In the genomic region with DNA sequence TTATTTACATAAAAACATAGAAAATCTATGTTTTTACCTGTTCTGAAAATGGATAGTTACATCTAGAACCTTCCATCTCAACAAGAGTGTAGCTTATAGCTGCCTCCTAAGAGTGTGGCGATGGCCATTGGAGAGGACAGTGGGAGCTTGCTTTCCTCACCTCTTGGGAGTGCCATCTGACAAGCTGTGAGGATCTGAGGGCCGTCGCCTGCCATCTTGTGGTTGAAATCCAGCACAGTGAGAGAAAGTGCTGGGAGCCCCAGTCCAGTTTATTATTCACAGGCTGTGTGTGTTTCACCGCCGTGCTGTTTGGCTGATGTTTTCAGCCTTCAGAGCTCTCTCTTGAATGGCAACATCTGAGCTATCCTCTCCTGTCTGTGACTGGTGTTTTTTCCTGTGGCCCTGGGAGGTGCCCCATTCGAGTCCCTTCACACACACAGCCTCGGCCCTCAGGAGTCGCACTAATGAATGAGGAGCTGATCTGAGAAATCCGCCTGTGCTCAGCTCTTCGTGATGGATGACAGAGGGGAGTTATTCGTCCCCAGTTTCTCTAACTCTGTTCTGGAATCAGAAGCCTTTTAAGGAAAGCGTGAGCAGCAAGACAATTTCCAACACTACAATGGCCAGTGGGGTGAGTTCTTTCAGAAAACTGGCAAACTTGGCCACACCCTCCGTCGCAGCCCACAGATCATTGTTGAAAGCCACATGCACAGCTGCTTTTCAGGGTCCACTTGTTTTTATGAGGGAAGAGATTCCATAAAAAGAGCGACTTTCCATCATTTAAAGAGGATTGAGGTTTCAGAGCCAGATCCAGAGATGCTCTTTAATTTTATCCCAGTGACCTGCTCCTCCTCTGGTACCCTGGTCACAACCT, we compare ENCODE assay signal across 8 cellular contexts.
A peak's percentile ranks its signal among the peaks of the same experiment; 100 is the strongest.
DNase-seq lines count a peak whose midpoint lies in the region; ATAC-seq and TF ChIP-seq lines count a peak whose summit lies in the region.

No MANE protein-coding gene starts in this region.

- no peaks in the 10 kb centered on the region for H4K20me1 ChIP-seq in GM23338 (replicated peaks; ENCODE audit: insufficient read depth)

- H3F3A ChIP-seq in GM23338 (replicated peaks; ENCODE audit: low read depth), result no peaks in the 10 kb centered on the region

- H3K9me2 ChIP-seq in GM23338 (ENCODE audit: insufficient read depth), result no peaks in the 10 kb centered on the region

- H3K4me2 ChIP-seq in GM23338, result no peak overlapping the region

- H2AFZ ChIP-seq in GM23338, result no peak overlapping the region; the same call in 1 of the 2 replicates

- H3K9me3 Mint-ChIP-seq in GM23338, result no peaks in the 10 kb centered on the region

- no peaks in the 10 kb centered on the region; the same call in 1 of the 2 replicates for H3K4me1 ChIP-seq in GM23338 (ENCODE audit: insufficient read depth)

- no peaks in the 10 kb centered on the region for H3K79me2 ChIP-seq in GM23338 (replicated peaks; ENCODE audit: insufficient read depth)

- peak; percentile 99 for ATAC-seq in GM23338
- no peak for ATAC-seq in HG03571 (IDR thresholded peaks at IDR 0.05; ENCODE audit: unreplicated experiment)
- ATAC-seq in GM21528 (IDR thresholded peaks at IDR 0.05; ENCODE audit: low FRiP score, unreplicated experiment), result no peak

- no peaks in the 10 kb centered on the region for H3K27me3 ChIP-seq in GM23338 (ENCODE audit: insufficient read depth)

- no peak overlapping the region for H3K4me3 ChIP-seq in GM23338
- no peak overlapping the region for H3K4me3 ChIP-seq in fibroblast of villous mesenchyme (ENCODE audit: low read depth, low read length)

- no peaks in the 10 kb centered on the region for H3K27me3 Mint-ChIP-seq in GM23338 (ENCODE audit: insufficient read depth, low read depth, poor library complexity)

- peak; percentile 81 for DNase-seq in D341Med (ENCODE audit: low spot score)
- DNase-seq in GM23338 (ENCODE audit: low spot score), result peak; percentile 86
- peak; percentile 84 to 85 for DNase-seq in NCI-H2081 (lab: John Stamatoyannopoulos, UW)
- DNase-seq in fibroblast of villous mesenchyme (ENCODE audit: low read depth), result peak; percentile 72
- peak; percentile 10 to 90 (median 68) for DNase-seq in nucleus accumbens (lab: John Stamatoyannopoulos, UW)

- H3K27ac ChIP-seq in GM23338 (ENCODE audit: low read depth), result peak overlapping the region; percentile 23; the same call in 1 of the 2 replicates
- no peak overlapping the region for H3K27ac ChIP-seq in VCaP

- no peaks in the 10 kb centered on the region for H3K36me3 ChIP-seq in GM23338 (ENCODE audit: insufficient read depth)

- H3K36me3 Mint-ChIP-seq in GM23338 (ENCODE audit: low read depth), result no peaks in the 10 kb centered on the region

- peaks cover 3% of the 10 kb centered on the region for H3K4me1 Mint-ChIP-seq in GM23338

- H3K27ac Mint-ChIP-seq in GM23338, result no peak overlapping the region

- no peak overlapping the region for H3K4me3 Mint-ChIP-seq in GM23338

- TF ChIP-seq CTCF in GM23338 (conservative IDR thresholded peaks at IDR 0.05; ENCODE audit: low read depth in 2 of 2) (peak; percentile 77 to 98), VCaP (conservative IDR thresholded peaks at IDR 0.05) (peak; percentile 92), fibroblast of villous mesenchyme (IDR thresholded peaks at IDR 0.05; ENCODE audit: insufficient read depth, low read depth, low read length) (peak; percentile 75)

TF ChIP-seq in GM23338, 12 proteins besides CTCF, POLR2A, EP300 and RAD21:
- TF ChIP-seq EZH2phosphoT487 (IDR thresholded peaks at IDR 0.05; ENCODE audit: unreplicated experiment) (no peak), CREB1 (CRISPR knock-in tag; IDR thresholded peaks at IDR 0.05; ENCODE audit: low read depth) (no peak), POLR2AphosphoS5 (IDR thresholded peaks at IDR 0.05; ENCODE audit: low read depth) (no peak), EZH2 (IDR thresholded peaks at IDR 0.05; ENCODE audit: low read depth, unreplicated experiment) (no peak), JUNB (IDR thresholded peaks at IDR 0.05; ENCODE audit: unreplicated experiment) (no peak), ZNF331 (CRISPR knock-in tag; IDR thresholded peaks at IDR 0.05; ENCODE audit: low read depth) (no peak), NANOG (IDR thresholded peaks at IDR 0.05; ENCODE audit: borderline replicate concordance) (no peak)
- TF ChIP-seq, protein P1, sequence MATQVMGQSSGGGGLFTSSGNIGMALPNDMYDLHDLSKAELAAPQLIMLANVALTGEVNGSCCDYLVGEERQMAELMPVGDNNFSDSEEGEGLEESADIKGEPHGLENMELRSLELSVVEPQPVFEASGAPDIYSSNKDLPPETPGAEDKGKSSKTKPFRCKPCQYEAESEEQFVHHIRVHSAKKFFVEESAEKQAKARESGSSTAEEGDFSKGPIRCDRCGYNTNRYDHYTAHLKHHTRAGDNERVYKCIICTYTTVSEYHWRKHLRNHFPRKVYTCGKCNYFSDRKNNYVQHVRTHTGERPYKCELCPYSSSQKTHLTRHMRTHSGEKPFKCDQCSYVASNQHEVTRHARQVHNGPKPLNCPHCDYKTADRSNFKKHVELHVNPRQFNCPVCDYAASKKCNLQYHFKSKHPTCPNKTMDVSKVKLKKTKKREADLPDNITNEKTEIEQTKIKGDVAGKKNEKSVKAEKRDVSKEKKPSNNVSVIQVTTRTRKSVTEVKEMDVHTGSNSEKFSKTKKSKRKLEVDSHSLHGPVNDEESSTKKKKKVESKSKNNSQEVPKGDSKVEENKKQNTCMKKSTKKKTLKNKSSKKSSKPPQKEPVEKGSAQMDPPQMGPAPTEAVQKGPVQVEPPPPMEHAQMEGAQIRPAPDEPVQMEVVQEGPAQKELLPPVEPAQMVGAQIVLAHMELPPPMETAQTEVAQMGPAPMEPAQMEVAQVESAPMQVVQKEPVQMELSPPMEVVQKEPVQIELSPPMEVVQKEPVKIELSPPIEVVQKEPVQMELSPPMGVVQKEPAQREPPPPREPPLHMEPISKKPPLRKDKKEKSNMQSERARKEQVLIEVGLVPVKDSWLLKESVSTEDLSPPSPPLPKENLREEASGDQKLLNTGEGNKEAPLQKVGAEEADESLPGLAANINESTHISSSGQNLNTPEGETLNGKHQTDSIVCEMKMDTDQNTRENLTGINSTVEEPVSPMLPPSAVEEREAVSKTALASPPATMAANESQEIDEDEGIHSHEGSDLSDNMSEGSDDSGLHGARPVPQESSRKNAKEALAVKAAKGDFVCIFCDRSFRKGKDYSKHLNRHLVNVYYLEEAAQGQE (IDR thresholded peaks at IDR 0.05; ENCODE audit: unreplicated experiment), result no peak
